ENCODE assay signal across 6 cellular contexts in genomic region chr6:163996491-163996890, GRCh38.
"Had no signal": no experiment of that assay in that cellular context is flagged by ENCODE, and none has a peak within 500 bp of the region (broad histone marks: within the 10 kb centered on the region; RNA-seq: fewer than 3 reads in every experiment).

No MANE protein-coding gene starts in this region.

- ATAC-seq: HepG2, K562 had no signal

- H3K9me3 Mint-ChIP-seq: IgD-negative memory B cell had no signal

- H3K4me3 ChIP-seq: K562 had no signal

- H3K27ac Mint-ChIP-seq: IgD-negative memory B cell had no signal

- H3K4me1 Mint-ChIP-seq: IgD-negative memory B cell had no signal

- H3K4me3 Mint-ChIP-seq: IgD-negative memory B cell had no signal

- H3K27me3 Mint-ChIP-seq: IgD-negative memory B cell had no signal

- H3K27ac ChIP-seq: HL-60 had no signal

- DNase-seq: IMR-90, KBM-7 had no signal
